1 cellular context compared by ENCODE assay signal in the genomic region with DNA sequence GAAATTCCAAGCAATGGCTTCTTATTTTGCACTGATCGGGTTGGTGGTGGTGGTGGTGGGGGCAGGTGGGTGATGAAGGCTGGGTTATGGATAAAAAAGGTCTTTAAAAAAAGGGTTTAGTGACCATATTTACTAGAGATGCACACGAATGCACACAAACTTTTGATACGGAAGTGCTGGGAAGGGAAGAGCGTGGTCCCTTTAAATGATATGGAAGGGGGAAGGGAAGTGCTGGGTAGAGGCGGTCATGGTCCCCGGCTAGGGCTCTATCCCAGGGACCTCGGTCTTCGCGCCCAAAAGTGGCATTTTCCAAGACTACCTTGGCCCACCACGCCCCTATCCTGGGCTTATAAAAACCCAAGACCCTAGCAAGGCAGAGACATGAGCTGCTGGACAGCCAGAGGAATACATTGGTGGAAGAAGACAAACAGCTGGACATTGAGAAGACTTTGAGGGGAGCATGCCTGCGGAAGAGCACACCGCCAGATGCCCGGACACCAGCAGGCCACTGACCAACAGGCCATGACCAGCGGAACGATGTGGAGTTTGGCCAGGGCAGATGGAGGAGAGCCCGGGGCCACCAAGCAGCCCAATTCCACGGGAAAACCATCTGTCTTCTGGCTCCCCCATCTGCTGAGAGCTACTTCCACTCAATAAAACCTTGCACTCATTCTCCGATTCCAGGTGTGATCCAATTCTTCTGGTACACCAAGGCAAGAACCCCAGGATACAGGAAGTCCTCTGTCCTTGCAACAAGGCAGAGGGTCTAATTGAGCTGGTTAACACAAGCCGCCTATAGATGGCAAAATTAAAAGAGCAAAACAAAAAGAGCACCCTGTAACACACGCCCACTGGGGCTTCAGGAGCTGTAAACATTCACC.
TF ChIP-seq lines count a peak whose summit lies in the region.

No MANE protein-coding gene starts in this region.

TF ChIP-seq in SK-N-SH treated with all-trans-retinoic acid at 6 μM for 48 hours, 23 proteins besides CTCF, POLR2A, EP300 and RAD21 (continued from another document):
- TF ChIP-seq, protein P1, sequence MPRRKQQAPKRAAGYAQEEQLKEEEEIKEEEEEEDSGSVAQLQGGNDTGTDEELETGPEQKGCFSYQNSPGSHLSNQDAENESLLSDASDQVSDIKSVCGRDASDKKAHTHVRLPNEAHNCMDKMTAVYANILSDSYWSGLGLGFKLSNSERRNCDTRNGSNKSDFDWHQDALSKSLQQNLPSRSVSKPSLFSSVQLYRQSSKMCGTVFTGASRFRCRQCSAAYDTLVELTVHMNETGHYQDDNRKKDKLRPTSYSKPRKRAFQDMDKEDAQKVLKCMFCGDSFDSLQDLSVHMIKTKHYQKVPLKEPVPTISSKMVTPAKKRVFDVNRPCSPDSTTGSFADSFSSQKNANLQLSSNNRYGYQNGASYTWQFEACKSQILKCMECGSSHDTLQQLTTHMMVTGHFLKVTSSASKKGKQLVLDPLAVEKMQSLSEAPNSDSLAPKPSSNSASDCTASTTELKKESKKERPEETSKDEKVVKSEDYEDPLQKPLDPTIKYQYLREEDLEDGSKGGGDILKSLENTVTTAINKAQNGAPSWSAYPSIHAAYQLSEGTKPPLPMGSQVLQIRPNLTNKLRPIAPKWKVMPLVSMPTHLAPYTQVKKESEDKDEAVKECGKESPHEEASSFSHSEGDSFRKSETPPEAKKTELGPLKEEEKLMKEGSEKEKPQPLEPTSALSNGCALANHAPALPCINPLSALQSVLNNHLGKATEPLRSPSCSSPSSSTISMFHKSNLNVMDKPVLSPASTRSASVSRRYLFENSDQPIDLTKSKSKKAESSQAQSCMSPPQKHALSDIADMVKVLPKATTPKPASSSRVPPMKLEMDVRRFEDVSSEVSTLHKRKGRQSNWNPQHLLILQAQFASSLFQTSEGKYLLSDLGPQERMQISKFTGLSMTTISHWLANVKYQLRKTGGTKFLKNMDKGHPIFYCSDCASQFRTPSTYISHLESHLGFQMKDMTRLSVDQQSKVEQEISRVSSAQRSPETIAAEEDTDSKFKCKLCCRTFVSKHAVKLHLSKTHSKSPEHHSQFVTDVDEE (CRISPR knock-in tag; IDR thresholded peaks at IDR 0.05), result no peak
- TF ChIP-seq ARNTL (CRISPR knock-in tag; IDR thresholded peaks at IDR 0.05; ENCODE audit: borderline replicate concordance, low read depth) (no peak), ZFP30 (CRISPR knock-in tag; IDR thresholded peaks at IDR 0.05) (no peak), GLIS3 (CRISPR knock-in tag; IDR thresholded peaks at IDR 0.05) (no peak)
